23 cellular contexts compared by ENCODE assay signal in the genomic region with DNA sequence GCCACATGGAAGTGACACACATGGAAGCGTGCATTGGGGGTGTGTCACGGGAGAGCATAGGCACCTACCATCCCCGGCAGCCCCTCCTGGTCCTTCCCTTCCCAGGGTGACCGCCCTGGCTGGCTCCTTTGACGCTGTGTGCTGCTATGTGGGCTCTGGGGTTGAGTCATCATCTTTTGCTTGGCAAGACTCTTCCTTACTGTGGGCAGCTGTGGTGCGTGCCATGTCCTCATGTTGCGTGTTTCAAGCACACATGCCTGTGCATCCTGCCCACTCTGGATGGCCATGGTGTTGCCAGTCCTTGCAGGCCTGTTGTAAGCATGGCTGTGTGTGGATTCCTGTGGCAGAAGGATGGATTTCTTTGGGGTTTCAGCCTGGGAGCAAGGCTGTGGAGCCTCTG. TPM values are rescaled to one million over a fixed set of nuclear protein-coding genes. Genes with fewer than 3 reads are reported as not detected.
DNase-seq lines count a peak whose midpoint lies in the region; ATAC-seq and TF ChIP-seq lines count a peak whose summit lies in the region.
"Had no signal": no experiment of that assay in that cellular context is flagged by ENCODE, and none has a peak within 500 bp of the region (broad histone marks: within the 10 kb centered on the region; RNA-seq: fewer than 3 reads in every experiment).

No MANE protein-coding gene starts in this region.

- no peak for ATAC-seq in DND-41 (ENCODE audit: insufficient read depth, low read depth)
- ATAC-seq in WTC11, result no peak
- ATAC-seq in GM21786 (IDR thresholded peaks at IDR 0.05; ENCODE audit: unreplicated experiment), result no peak
- no peak for ATAC-seq in left ventricle myocardium superior
- ATAC-seq in GM21526 (IDR thresholded peaks at IDR 0.05; ENCODE audit: low FRiP score, unreplicated experiment), result no peak
- ATAC-seq: activated CD4-positive, CD25-positive, alpha-beta regulatory T cell treated with anti-CD3 and anti-CD28 coated beads, Interleukin-2, amount 50 U/mL, for 24 hours; activated CD8-positive, alpha-beta T cell treated with anti-CD3 and anti-CD28 coated beads, Interleukin-2, amount 10 ng/mL, durations not matched to agents 7 days and 5 days; CD8-positive, alpha-beta T cell had no signal

- H3K4me1 ChIP-seq in DND-41 (ENCODE audit: insufficient read depth, low read length), result no peaks in the 10 kb centered on the region

- peak overlapping the region; percentile 65 for H3K27ac Mint-ChIP-seq in WTC11
- H3K27ac Mint-ChIP-seq: activated CD8-positive, alpha-beta T cell treated with anti-CD3 and anti-CD28 coated beads, Interleukin-2, amount 10 ng/mL, durations not matched to agents 7 days and 5 days; activated T-cell treated with anti-CD3 and anti-CD28 coated beads, Interleukin-2, amount 50 U/mL, for 24 hours; CD8-positive, alpha-beta T cell had no signal

- no peaks in the 10 kb centered on the region for H3K9me3 ChIP-seq in DND-41 (ENCODE audit: insufficient read depth, low read length, severe bottlenecking)
- H3K9me3 ChIP-seq: heart left ventricle, left ventricle myocardium inferior, right atrium auricular region, testis had no signal

- H3K4me2 ChIP-seq in DND-41 (ENCODE audit: insufficient read depth, low read length), result no peak overlapping the region

- peaks cover 42% of the 10 kb centered on the region for H3K36me3 ChIP-seq in DND-41 (ENCODE audit: insufficient read depth, low read length)
- H3K36me3 ChIP-seq: heart left ventricle, left ventricle myocardium inferior, right atrium auricular region had no signal

- H3K27me3 ChIP-seq in DND-41 (ENCODE audit: insufficient read depth, low read length, poor library complexity), result no peaks in the 10 kb centered on the region
- H3K27me3 ChIP-seq: heart left ventricle, right atrium auricular region, testis had no signal

- TF ChIP-seq CTCF in DND-41 (IDR thresholded peaks at IDR 0.05; ENCODE audit: borderline replicate concordance, extremely low read depth, low read length, poor library complexity, severe bottlenecking), result no peak
- no peak for TF ChIP-seq CTCF in WTC11 (IDR thresholded peaks at IDR 0.05)
- no peak for TF ChIP-seq CTCF in epithelial cell of esophagus (IDR thresholded peaks at IDR 0.05; ENCODE audit: insufficient read depth, low read depth, low read length, missing control alignments)

- H3K4me1 Mint-ChIP-seq in WTC11, result peaks cover 18% of the 10 kb centered on the region

- no peak overlapping the region for H3K4me3 Mint-ChIP-seq in WTC11
- H3K4me3 Mint-ChIP-seq: activated CD8-positive, alpha-beta T cell treated with anti-CD3 and anti-CD28 coated beads, Interleukin-2, amount 10 ng/mL, durations not matched to agents 7 days and 5 days; activated T-cell treated with anti-CD3 and anti-CD28 coated beads, Interleukin-2, amount 50 U/mL, for 24 hours; CD8-positive, alpha-beta T cell; endodermal cell; H9 had no signal

- POLR2A ChIA-PET in WTC11 (lab: Charles Lee), result no interaction called here

- H3K4me3 ChIP-seq in DND-41 (ENCODE audit: low read depth in 1 of 2, low read length in 2 of 2) (no peak overlapping the region), epithelial cell of esophagus (ENCODE audit: low read length) (no peak overlapping the region)
- H3K4me3 ChIP-seq: heart left ventricle, left ventricle myocardium inferior, right atrium auricular region, testis had no signal

- DNase-seq in DND-41 (no peak), WTC11 (ENCODE audit: low spot score) (no peak), epithelial cell of esophagus (ENCODE audit: low read depth) (peak; percentile 45), posterior cingulate gyrus (peak in 7 of 10 donors; percentile 34 to 95 (median 76)), amniotic stem cell (lab: John Stamatoyannopoulos, UW) (no peak), left ventricle myocardium superior (no peak)
- DNase-seq: activated CD8-positive, alpha-beta T cell treated with anti-CD3 and anti-CD28 coated beads, Interleukin-2, amount 10 ng/mL, durations not matched to agents 7 days and 5 days; activated naive CD4-positive, alpha-beta T cell; activated T-cell treated with anti-CD3 and anti-CD28 coated beads, Interleukin-2, amount 50 U/mL, for 24 hours; CD8-positive, alpha-beta T cell; DMS153; endodermal cell; H9; NCI-H1105 treated with DMSO at 0.1 percent for 48 hours; NCI-H524; T1000; testis had no signal

- H3K9me3 Mint-ChIP-seq in WTC11, result no peaks in the 10 kb centered on the region
- H3K9me3 Mint-ChIP-seq: activated T-cell treated with anti-CD3 and anti-CD28 coated beads, Interleukin-2, amount 50 U/mL, for 24 hours; CD8-positive, alpha-beta T cell; endodermal cell; H9 had no signal

- peaks cover 30% of the 10 kb centered on the region for H3K79me2 ChIP-seq in DND-41 (ENCODE audit: insufficient read depth, low read length)

- H2AFZ ChIP-seq in DND-41 (ENCODE audit: low read depth, low read length), result no peak overlapping the region

- intact Hi-C loops in posterior cingulate gyrus (cut with DNase I), result no loop called here
- intact Hi-C loops in left ventricle myocardium superior (cut with micrococcal nuclease), result no loop called here

- H3K36me3 Mint-ChIP-seq in WTC11, result no peaks in the 10 kb centered on the region

- CTCF ChIA-PET in WTC11 (lab: Charles Lee), result interaction anchor here (2.2 kb wide), 1 partner anchor 12 kb away, joined by 12 read pairs; no protein-coding TSS in a partner anchor

- no peaks in the 10 kb centered on the region for H3K27me3 Mint-ChIP-seq in WTC11 (ENCODE audit: low read depth)
- H3K27me3 Mint-ChIP-seq: activated T-cell treated with anti-CD3 and anti-CD28 coated beads, Interleukin-2, amount 50 U/mL, for 24 hours had no signal

- H3K27ac ChIP-seq in DND-41 (ENCODE audit: low read length), result peak overlapping the region; percentile 36; the same call in 1 of the 2 replicates
- H3K27ac ChIP-seq: heart left ventricle, left ventricle myocardium inferior, right atrium auricular region, testis had no signal

- H3K9ac ChIP-seq in DND-41 (ENCODE audit: low read depth, low read length), result no peak overlapping the region

- H4K20me1 ChIP-seq in DND-41 (ENCODE audit: insufficient read depth, low read length), result peaks cover 96% of the 10 kb centered on the region

TF ChIP-seq in WTC11, 78 proteins besides CTCF, POLR2A, EP300 and RAD21:
- TF ChIP-seq FOXJ3 (CRISPR knock-in tag; IDR thresholded peaks at IDR 0.05; ENCODE audit: borderline replicate concordance), result no peak
- no peak for TF ChIP-seq CREM (CRISPR knock-in tag; IDR thresholded peaks at IDR 0.05)
- no peak for TF ChIP-seq SMAD3 (CRISPR knock-in tag; IDR thresholded peaks at IDR 0.05; ENCODE audit: borderline replicate concordance)

RNA-seq across cellular contexts. Expression of a gene that starts 14.0 kb away (rescaled TPM):
- 53.0 to 55.0 TPM (median 53.8 TPM) in 3 replicates for total RNA-seq in WTC11 (2021)
- 23.8 TPM for total RNA-seq in left ventricle myocardium superior

Comparison
In these comparisons a context has a peak if more than half of its experiments do, and no peak if none do; other contexts are left out.
1. DNase-seq: peak in epithelial cell of esophagus (single experiment) and posterior cingulate gyrus (7 of 10); none in DND-41 (single experiment), WTC11 (single experiment), amniotic stem cell (single experiment) and left ventricle myocardium superior (single experiment).